ENCODE assay signal across 8 cellular contexts in the genomic region with DNA sequence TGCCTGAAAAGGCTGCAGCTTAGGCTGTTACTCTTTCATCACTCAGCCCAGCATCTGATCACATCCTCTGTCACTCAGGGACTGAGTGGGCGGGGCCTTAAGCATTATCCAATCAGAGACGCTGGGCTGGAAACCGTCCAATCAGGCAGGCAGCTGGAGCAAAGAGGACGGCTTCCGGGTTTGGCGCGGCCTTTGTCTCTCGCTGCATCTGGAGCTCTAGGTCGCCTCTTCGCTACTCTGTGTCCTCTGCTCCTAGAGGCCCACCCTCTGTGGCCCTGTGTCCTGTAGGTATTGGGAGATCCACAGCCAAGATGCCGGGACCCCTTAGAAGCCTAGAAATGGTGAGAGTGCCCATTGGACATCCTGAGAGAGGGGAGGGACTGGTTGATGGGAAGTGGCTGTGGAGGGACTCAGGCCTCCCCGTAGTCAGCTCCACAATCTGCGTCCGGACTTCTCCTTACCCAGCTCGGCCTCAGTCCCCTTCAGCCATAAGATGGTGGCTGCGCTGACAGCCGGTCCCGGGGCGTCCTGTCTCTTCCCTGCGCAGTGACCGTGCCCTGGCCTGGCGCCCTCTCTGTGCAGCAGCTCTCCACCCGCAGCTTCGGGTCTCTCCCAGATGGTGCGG. TPM values are rescaled to one million over a fixed set of nuclear protein-coding genes. Genes with fewer than 3 reads are reported as not detected.
DNase-seq lines count a peak whose midpoint lies in the region; ATAC-seq and TF ChIP-seq lines count a peak whose summit lies in the region.

ZNF486 (plus strand) TSS at position 195 of the 625 bp plus-strand sequence; CDS start at position 312, 117 bp downstream.

- H3K27me3 ChIP-seq in esophagus squamous epithelium (no peaks in the 10 kb centered on the region), mucosa of stomach (ENCODE audit: control insufficient read depth, insufficient read depth, low read length) (no peaks in the 10 kb centered on the region)

- peaks cover 49% of the 10 kb centered on the region for H3K36me3 Mint-ChIP-seq in activated T-cell treated with anti-CD3 and anti-CD28 coated beads, Interleukin-2, amount 50 U/mL, for 24 hours (ENCODE audit: low read depth)

- H3K9me3 ChIP-seq in esophagus squamous epithelium (peaks cover 0 to 8% (median 0%) of the 10 kb centered on the region in 3 donors), mucosa of stomach (ENCODE audit: control insufficient read depth, low read length) (no peaks in the 10 kb centered on the region)

- H3K9ac ChIP-seq in mucosa of stomach (ENCODE audit: low read length), result peak within 1 kb of the TSS; percentile 82

- TF ChIP-seq CTCF in GM10248 (IDR thresholded peaks at IDR 0.05; ENCODE audit: control extremely low read depth, extremely low read depth, low read depth, missing control alignments) (no peak), esophagus squamous epithelium (IDR thresholded peaks at IDR 0.05) (no peak)

- peak; percentile 92 for ATAC-seq in HG02798 (IDR thresholded peaks at IDR 0.05; ENCODE audit: poor library complexity, unreplicated experiment)

- H3K9me3 Mint-ChIP-seq in activated T-cell treated with anti-CD3 and anti-CD28 coated beads, Interleukin-2, amount 50 U/mL, for 24 hours, result peaks cover 37% of the 10 kb centered on the region

- peak within 1 kb of the TSS; percentile 64 to 87 (median 76) for H3K27ac ChIP-seq in esophagus squamous epithelium

- H3K27ac Mint-ChIP-seq in activated T-cell treated with anti-CD3 and anti-CD28 coated beads, Interleukin-2, amount 50 U/mL, for 24 hours, result peak within 1 kb of the TSS; percentile 93

- H3K36me3 ChIP-seq in esophagus squamous epithelium, result peaks cover 0 to 15% (median 0%) of the 10 kb centered on the region in 3 donors
- H3K36me3 ChIP-seq in mucosa of stomach (ENCODE audit: control insufficient read depth, insufficient read depth, low read length), result no peaks in the 10 kb centered on the region

- peaks cover 44% of the 10 kb centered on the region for H3K4me1 Mint-ChIP-seq in activated T-cell treated with anti-CD3 and anti-CD28 coated beads, Interleukin-2, amount 50 U/mL, for 24 hours (ENCODE audit: low read depth)

- CTCF ChIA-PET in GM10248 (lab: Yijun Ruan, JAX), result interaction anchor here (1.4 kb wide), 1 partner anchor 16 kb away, joined by 4 read pairs; no protein-coding TSS in a partner anchor

- WGBS in esophagus squamous epithelium, 2 donors, result 1% methylated on average over 10 to 23 of the region's 25 CpGs

- no peaks in the 10 kb centered on the region for H3K27me3 Mint-ChIP-seq in activated T-cell treated with anti-CD3 and anti-CD28 coated beads, Interleukin-2, amount 50 U/mL, for 24 hours

- intact Hi-C loops in esophagus squamous epithelium (cut with DNase I), result no loop called here

- TF ChIP-seq POLR2A in esophagus squamous epithelium (IDR thresholded peaks at IDR 0.05), result peak in 2 of 4 donors; percentile 42 to 54

- H3K4me1 ChIP-seq in esophagus squamous epithelium, result peaks cover 0 to 18% (median 0%) of the 10 kb centered on the region in 3 donors
- peaks cover 4% of the 10 kb centered on the region for H3K4me1 ChIP-seq in mucosa of stomach (ENCODE audit: control insufficient read depth, insufficient read depth, low read length)

- DNase-seq in GM10248 (ENCODE audit: extremely low spot score) (peak; percentile 74), NCI-H82 treated with DMSO at 0.1 percent for 48 hours (lab: John Stamatoyannopoulos, UW; ENCODE audit: unreplicated experiment) (peak; percentile 9), esophagus squamous epithelium (lab: John Stamatoyannopoulos, UW) (peak; percentile 75), DMS153 treated with DMSO at 0.1 percent for 48 hours (lab: John Stamatoyannopoulos, UW; ENCODE audit: unreplicated experiment) (no peak)
- peak; percentile 88 for DNase-seq in activated T-cell treated with anti-CD3 and anti-CD28 coated beads, Interleukin-2, amount 50 U/mL, for 24 hours
- peak; percentile 84 for DNase-seq in stimulated activated CD8-positive, alpha-beta memory T cell treated with anti-CD3 and anti-CD28 coated beads, Interleukin-4, amount 100 ng/mL, for 24 hours (ENCODE audit: low read depth)

- H3K4me3 ChIP-seq in esophagus squamous epithelium (peak within 1 kb of the TSS; percentile 46 to 85 (median 70)), mucosa of stomach (ENCODE audit: low read length) (peak within 1 kb of the TSS; percentile 74)

- peak within 1 kb of the TSS; percentile 98 for H3K4me3 Mint-ChIP-seq in activated T-cell treated with anti-CD3 and anti-CD28 coated beads, Interleukin-2, amount 50 U/mL, for 24 hours

- POLR2A ChIA-PET in GM10248 (lab: Yijun Ruan, JAX), result interaction anchor here (0.6 to 0.8 kb wide), 2 partner anchors 90 to 128 kb away, joined by 3 to 6 read pairs; partner anchors contain the start of gene ZNF682

RNA-seq across cellular contexts. Expression of gene ZNF486, which starts in this region (rescaled TPM):
- total RNA-seq in esophagus squamous epithelium, result 1 to 10 TPM; 1.3 to 8.8 (median 3.5) TPM
